1 cellular context compared by ENCODE assay signal in genomic region chr14:44606576-44606975, GRCh38.
"Had no signal": no experiment of that assay in that cellular context is flagged by ENCODE, and none has a peak within 500 bp of the region (broad histone marks: within the 10 kb centered on the region; RNA-seq: fewer than 3 reads in every experiment).

No MANE protein-coding gene starts in this region.

- ATAC-seq: GM12878 had no signal
